In the genomic region with DNA sequence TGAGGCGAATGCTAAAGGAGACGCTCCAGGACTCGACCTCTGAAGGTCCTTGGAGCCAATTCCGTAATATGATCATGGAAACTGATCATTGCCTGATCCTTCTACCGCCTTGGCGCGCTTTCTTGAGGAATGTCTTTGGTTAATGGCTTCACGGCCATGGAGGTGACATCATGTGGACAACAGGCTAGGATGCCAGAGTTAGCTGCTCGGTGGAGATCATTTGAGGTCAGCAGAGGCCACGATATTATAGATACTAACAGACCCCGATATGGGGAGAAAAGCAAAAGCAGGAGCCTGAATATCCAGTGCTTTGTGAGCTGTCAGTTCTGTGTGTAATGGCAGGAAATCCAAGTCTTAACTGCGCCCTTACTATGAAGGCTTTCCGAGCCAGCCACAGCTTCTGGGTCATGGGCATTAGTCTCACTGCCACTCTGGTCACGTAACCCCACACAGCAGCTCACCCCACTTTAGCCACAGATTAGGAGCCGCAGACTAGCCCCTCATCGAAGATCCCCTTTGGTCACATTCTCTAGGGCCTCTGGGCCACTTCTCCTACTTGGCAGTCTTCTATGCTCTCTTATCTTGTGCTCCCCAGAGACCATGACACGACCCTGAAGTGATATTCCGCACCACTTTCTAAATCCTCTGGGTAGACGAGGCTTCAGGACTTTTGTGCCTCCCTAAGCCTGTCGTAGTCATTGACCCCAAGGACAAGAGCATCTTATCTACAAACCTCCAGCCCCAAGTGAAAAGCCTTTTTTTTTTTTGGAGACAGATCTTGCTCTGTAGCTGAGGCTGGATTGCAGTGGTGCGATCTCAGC, we compare ENCODE assay signal across 8 cellular contexts. TPM values are rescaled to one million over a fixed set of nuclear protein-coding genes. Genes with fewer than 3 reads are reported as not detected.
A peak's percentile ranks its signal among the peaks of the same experiment; 100 is the strongest.
DNase-seq lines count a peak whose midpoint lies in the region; ATAC-seq and TF ChIP-seq lines count a peak whose summit lies in the region.

No MANE protein-coding gene starts in this region.

- POLR2A ChIA-PET in Panc1 (lab: Charles Lee): interaction anchor here (0.5 to 0.6 kb wide), 3 partner anchors 8 to 33 kb away, joined by 3 to 7 read pairs (median 5); a partner anchor contains a TSS

- H3K4me1 Mint-ChIP-seq in endothelial cell (ENCODE audit: unreplicated experiment) (peaks cover 10% of the 10 kb centered on the region), nephron (peaks cover 45% of the 10 kb centered on the region)

- H3K4me1 ChIP-seq in Panc1 (ENCODE audit: control insufficient read depth, insufficient read depth, low read length): peaks cover 7% of the 10 kb centered on the region

- H3K27me3 Mint-ChIP-seq in endothelial cell (ENCODE audit: unreplicated experiment) (peaks cover 7% of the 10 kb centered on the region), nephron (ENCODE audit: low read depth) (no peaks in the 10 kb centered on the region)

- peaks cover 9% of the 10 kb centered on the region for H3K36me3 Mint-ChIP-seq in endothelial cell (ENCODE audit: low read depth, unreplicated experiment)
- H3K36me3 Mint-ChIP-seq in nephron (ENCODE audit: low read depth): peaks cover 28% of the 10 kb centered on the region

- ATAC-seq in Panc1: peak; percentile 47

- H3K27ac Mint-ChIP-seq in endothelial cell (ENCODE audit: unreplicated experiment) (peak overlapping the region; percentile 77), nephron (peak overlapping the region; percentile 96 to 98 (median 98))

- no peaks in the 10 kb centered on the region for H3K9me3 ChIP-seq in Panc1 (ENCODE audit: control insufficient read depth, insufficient read depth, low read depth, low read length)

- H3K4me3 Mint-ChIP-seq in endothelial cell (ENCODE audit: unreplicated experiment) (peak overlapping the region; percentile 97), nephron (peak overlapping the region; percentile 98 to 99 (median 99))

- TSS peak; percentile 93 for BruUV-seq in Panc1 (replicated peaks; lab: Mats Ljungman, UMichigan)

- no peak for DNase-seq in GM12864 (ENCODE audit: low read depth)
- DNase-seq in Panc1 (ENCODE audit: low read depth, low spot score): no peak
- DNase-seq in endothelial cell (ENCODE audit: low spot score): no peak
- DNase-seq in superior temporal gyrus (ENCODE audit: extremely low spot score): no peak
- DNase-seq in ACHN: no peak
- DNase-seq in GM19240 (ENCODE audit: insufficient read length, low spot score): no peak
- DNase-seq in stimulated activated CD4-positive, alpha-beta T cell treated with anti-CD3 and anti-CD28 coated beads, Interleukin-4, amount 100 ng/mL, for 1 hour: no peak

- peaks cover 6% of the 10 kb centered on the region for H3K36me3 ChIP-seq in Panc1 (ENCODE audit: control insufficient read depth, insufficient read depth, low read length)

- CTCF ChIA-PET in Panc1 (lab: Charles Lee): interaction anchor here (0.6 to 0.7 kb wide), 2 partner anchors 45 to 144 kb away, joined by 3 to 4 read pairs; no protein-coding TSS in a partner anchor

- peak overlapping the region; percentile 98 for H3K27ac ChIP-seq in Panc1 (ENCODE audit: low read length)

- TF ChIP-seq CTCF in GM12864 (IDR thresholded peaks at IDR 0.05; ENCODE audit: low read depth, low read length, missing control alignments) (no peak), Panc1 (IDR thresholded peaks at IDR 0.05) (no peak), endothelial cell (IDR thresholded peaks at IDR 0.05; ENCODE audit: unreplicated experiment) (no peak), nephron (IDR thresholded peaks at IDR 0.05; ENCODE audit: unreplicated experiment in 3 of 3) (no peak)

- H3K27me3 ChIP-seq in Panc1 (ENCODE audit: control insufficient read depth, insufficient read depth, low read length): no peaks in the 10 kb centered on the region

- intact Hi-C loops in Panc1 (cut with micrococcal nuclease; ENCODE audit: unreplicated experiment): no loop called here

- in situ Hi-C loops in Panc1 (cut with HindIII; ENCODE audit: low pct_unique_long_range_greater_than_20kb, low sequenced_read_pairs): no loop called here
- in situ Hi-C loops in ACHN (cut with HindIII; ENCODE audit: low pct_ligation_motif_present, low pct_unique_long_range_greater_than_20kb, low sequenced_read_pairs): no loop called here

- H3K9me3 Mint-ChIP-seq in endothelial cell (ENCODE audit: unreplicated experiment) (no peaks in the 10 kb centered on the region), nephron (no peaks in the 10 kb centered on the region)

- H3K4me3 ChIP-seq in GM12864 (ENCODE audit: low read depth, low read length) (peak overlapping the region; percentile 56), Panc1 (ENCODE audit: low read depth in 2 of 2, low read length in 2 of 2) (peak overlapping the region; percentile 64 to 92)

RNA-seq across cellular contexts. Expression of a gene that starts 0.7 kb away (rescaled TPM):
- total RNA-seq in Panc1 (2021; ENCODE audit: unreplicated experiment) (240 TPM), endothelial cell (ENCODE audit: unreplicated experiment) (187 TPM)
- polyA plus RNA-seq in Panc1 (2012; ENCODE audit: insufficient read length): 199 TPM

RNA-seq across cellular contexts. Expression of a gene that starts 14.9 kb away (rescaled TPM):
- total RNA-seq in Panc1 (2021; ENCODE audit: unreplicated experiment) (115 TPM), endothelial cell (ENCODE audit: unreplicated experiment) (203 TPM)
- polyA plus RNA-seq in Panc1 (2012; ENCODE audit: insufficient read length): 112 TPM

RNA-seq across cellular contexts. Expression of a gene that starts 32.9 kb away (rescaled TPM):
- total RNA-seq in Panc1 (2021; ENCODE audit: unreplicated experiment) (71.9 TPM), endothelial cell (ENCODE audit: unreplicated experiment) (55.7 TPM)
- 39.0 TPM for polyA plus RNA-seq in Panc1 (2012; ENCODE audit: insufficient read length)

RNA-seq across cellular contexts. Expression of a gene that starts 34.1 kb away (rescaled TPM):
- total RNA-seq in Panc1 (2021; ENCODE audit: unreplicated experiment) (20.0 TPM), endothelial cell (ENCODE audit: unreplicated experiment) (20.3 TPM)
- polyA plus RNA-seq in Panc1 (2012; ENCODE audit: insufficient read length): 19.9 TPM

RNA-seq across cellular contexts. Expression of a gene that starts 37.8 kb away (rescaled TPM):
- total RNA-seq in Panc1 (2021; ENCODE audit: unreplicated experiment): 0.41 TPM
- 0.79 TPM for polyA plus RNA-seq in Panc1 (2012; ENCODE audit: insufficient read length)
- total RNA-seq in endothelial cell (ENCODE audit: unreplicated experiment): 0.80 TPM
